Comparison of ENCODE assay signal across 9 cellular contexts in the genomic region with DNA sequence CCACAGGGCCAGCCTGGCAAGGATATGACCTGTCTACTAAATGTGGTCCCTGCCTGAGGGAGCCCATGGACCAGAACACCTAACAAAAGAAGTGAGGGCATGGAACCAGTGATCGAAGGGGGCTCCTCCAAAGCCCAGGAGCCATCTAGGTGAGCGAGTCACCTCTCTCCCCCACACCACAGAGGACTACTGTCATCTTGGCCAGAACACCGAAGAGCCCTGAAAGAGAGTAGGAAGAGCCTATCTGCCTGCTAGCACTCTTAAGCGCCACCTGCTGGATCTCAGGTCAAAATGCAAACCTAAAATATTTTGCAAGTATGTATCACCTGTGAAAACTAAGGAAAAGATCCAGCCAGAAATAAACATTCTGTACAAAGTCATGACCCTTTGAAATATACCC.
DNase-seq lines count a peak whose midpoint lies in the region; ATAC-seq and TF ChIP-seq lines count a peak whose summit lies in the region.
"Had no signal": no experiment of that assay in that cellular context is flagged by ENCODE, and none has a peak within 500 bp of the region (broad histone marks: within the 10 kb centered on the region; RNA-seq: fewer than 3 reads in every experiment).

No MANE protein-coding gene starts in this region.

- peaks cover 2% of the 10 kb centered on the region for H3K27me3 Mint-ChIP-seq in endothelial cell (ENCODE audit: unreplicated experiment)

- H3K27ac ChIP-seq in coronary artery = no peak overlapping the region
- H3K27ac ChIP-seq: body of pancreas had no signal

- no peak overlapping the region for H3K27ac Mint-ChIP-seq in endothelial cell (ENCODE audit: unreplicated experiment)

- no peak overlapping the region for H3K4me3 Mint-ChIP-seq in endothelial cell (ENCODE audit: unreplicated experiment)

- H3K36me3 Mint-ChIP-seq in endothelial cell (ENCODE audit: low read depth, unreplicated experiment) = peaks cover 4% of the 10 kb centered on the region

- H3K9me3 Mint-ChIP-seq in endothelial cell (ENCODE audit: unreplicated experiment) = no peaks in the 10 kb centered on the region

- no peak overlapping the region for H3K4me3 ChIP-seq in coronary artery
- H3K4me3 ChIP-seq: body of pancreas had no signal

- ATAC-seq in HG02973 (IDR thresholded peaks at IDR 0.05; ENCODE audit: unreplicated experiment) = peak; percentile 70
- ATAC-seq: body of pancreas had no signal

- in situ Hi-C loops in GM13976 (cut with MboI; ENCODE audit: low sequenced_read_pairs, unreplicated experiment) = no loop called here

- peak; percentile 9 to 32 for DNase-seq in AML-193 (lab: John Stamatoyannopoulos, UW)
- peak; percentile 23 for DNase-seq in GM13976 (ENCODE audit: low spot score)
- peak; percentile 37 for DNase-seq in RPMI8226
- DNase-seq in endothelial cell (ENCODE audit: low spot score) = peak; percentile 5
- DNase-seq in stimulated activated CD4-positive, alpha-beta T cell treated with anti-CD3 and anti-CD28 coated beads, Interleukin-2, amount 100 ng/mL, for 48 hours = peak; percentile 0 to 8
- DNase-seq in coronary artery (ENCODE audit: low spot score) = no peak
- DNase-seq in globus pallidus (ENCODE audit: low spot score) = no peak

- H3K4me1 Mint-ChIP-seq in endothelial cell (ENCODE audit: unreplicated experiment) = peaks cover 9% of the 10 kb centered on the region

- peak; percentile 61 for TF ChIP-seq CTCF in GM13976 (IDR thresholded peaks at IDR 0.05; ENCODE audit: borderline replicate concordance, control extremely low read depth, extremely low read depth, insufficient read depth, missing control alignments)
- no peak for TF ChIP-seq CTCF in endothelial cell (IDR thresholded peaks at IDR 0.05; ENCODE audit: unreplicated experiment)
- TF ChIP-seq CTCF in coronary artery (IDR thresholded peaks at IDR 0.05) = no peak

Comparison
In these comparisons a context has a peak if more than half of its experiments do, and no peak if none do; other contexts are left out.
1. DNase-seq: peak in AML-193 (2 of 2), GM13976 (single experiment), RPMI8226 (single experiment), endothelial cell (single experiment) and stimulated activated CD4-positive, alpha-beta T cell treated with anti-CD3 and anti-CD28 coated beads, Interleukin-2, amount 100 ng/mL, for 48 hours (2 of 2); none in coronary artery (single experiment) and globus pallidus (single experiment).